13 cellular contexts compared by ENCODE assay signal in the genomic region with DNA sequence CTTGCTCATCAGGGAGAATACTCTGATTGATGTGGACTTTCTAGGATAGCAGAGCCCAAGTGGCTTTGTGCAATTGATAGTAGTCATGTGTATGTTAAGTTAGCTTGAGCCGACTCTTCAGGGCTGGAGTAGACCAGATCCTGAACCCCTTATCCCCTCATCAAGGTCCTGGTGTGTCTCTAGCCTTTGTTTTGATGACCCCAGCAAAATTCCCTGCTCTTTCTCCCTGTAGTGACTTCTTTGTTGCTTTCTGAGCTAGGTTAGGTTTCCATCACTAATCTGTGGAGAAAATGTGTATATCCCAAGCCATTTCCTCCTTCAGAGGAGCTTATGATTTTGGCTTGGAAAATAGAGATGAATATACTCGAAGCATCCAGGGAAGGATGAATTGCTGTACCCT.
"Had no signal": no experiment of that assay in that cellular context is flagged by ENCODE, and none has a peak within 500 bp of the region (broad histone marks: within the 10 kb centered on the region; RNA-seq: fewer than 3 reads in every experiment).

No MANE protein-coding gene starts in this region.

- H3K27me3 Mint-ChIP-seq: activated T-helper 17 cell treated with anti-CD3 and anti-CD28 coated beads, Interleukin-2, amount 50 U/mL, for 72 hours; T-helper 17 cell had no signal

- H3K27me3 ChIP-seq: ascending aorta, sigmoid colon, upper lobe of right lung had no signal

- DNase-seq: activated CD4-positive, alpha-beta T cell treated with anti-CD3 and anti-CD28 coated beads, Interleukin-2, amount 50 U/mL, for 48 hours; activated naive CD4-positive, alpha-beta T cell treated with Interleukin-2 at 50 U/mL for 16 hours; erythroblast; left ventricle myocardium inferior; sigmoid colon; stimulated activated CD4-positive, alpha-beta T cell treated with anti-CD3 and anti-CD28 coated beads, Interleukin-2, amount 100 ng/mL, for 24 hours; T-helper 17 cell; upper lobe of right lung; WERI-Rb-1 had no signal

- H3K9me3 ChIP-seq: ascending aorta, left ventricle myocardium inferior, prostate gland, sigmoid colon, upper lobe of right lung had no signal

- H3K27ac Mint-ChIP-seq: T-helper 17 cell had no signal

- FAIRE-seq: keratinocyte had no signal

- H3K9me3 Mint-ChIP-seq: activated T-helper 17 cell treated with anti-CD3 and anti-CD28 coated beads, Interleukin-2, amount 50 U/mL, for 72 hours had no signal

- H3K36me3 ChIP-seq: ascending aorta, left ventricle myocardium inferior, prostate gland, sigmoid colon, upper lobe of right lung, WERI-Rb-1 had no signal

- H3K4me3 ChIP-seq: ascending aorta, left ventricle myocardium inferior, prostate gland, sigmoid colon, upper lobe of right lung had no signal

- H3K4me3 Mint-ChIP-seq: activated T-helper 17 cell treated with anti-CD3 and anti-CD28 coated beads, Interleukin-2, amount 50 U/mL, for 72 hours; T-helper 17 cell had no signal

- H3K27ac ChIP-seq: ascending aorta, left ventricle myocardium inferior, prostate gland, upper lobe of right lung, WERI-Rb-1 had no signal

- H3K4me1 ChIP-seq: ascending aorta, prostate gland had no signal
